ENCODE assay signal across 8 cellular contexts in the genomic region with DNA sequence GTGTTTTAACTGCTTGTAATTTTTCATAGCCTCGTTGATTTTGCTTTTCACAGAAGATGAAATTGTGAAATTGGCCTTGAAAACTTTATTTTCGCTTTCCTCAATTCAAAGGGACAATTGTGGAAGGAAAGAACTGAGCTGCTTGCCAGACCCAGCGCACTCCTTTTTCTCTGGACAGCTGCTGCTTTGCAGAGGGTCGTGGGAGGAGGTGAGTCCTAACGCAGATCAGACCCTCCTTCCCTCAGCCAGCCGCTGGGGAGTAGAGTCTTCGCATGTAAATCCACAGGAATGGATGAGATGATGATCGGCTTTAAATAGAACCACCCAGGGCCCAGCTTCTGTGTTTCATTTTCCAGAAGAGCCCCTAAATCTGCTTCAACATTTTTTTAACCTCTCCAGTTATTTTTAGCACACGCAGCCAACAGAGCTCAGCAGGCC. TPM values are rescaled to one million over a fixed set of nuclear protein-coding genes. Genes with fewer than 3 reads are reported as not detected.
DNase-seq lines count a peak whose midpoint lies in the region; ATAC-seq, FAIRE-seq and TF ChIP-seq lines count a peak whose summit lies in the region.

No MANE protein-coding gene starts in this region.

- DNase-seq in AG08395 (ENCODE audit: low spot score) (peak; percentile 22), NCI-H2227 (lab: John Stamatoyannopoulos, UW; ENCODE audit: unreplicated experiment) (peak; percentile 11), nephron progenitor cell (peak; percentile 27), HCEC 1CT (no peak)
- DNase-seq in activated naive CD4-positive, alpha-beta T cell treated with Interleukin-2 at 50 U/mL for 16 hours: no peak
- DNase-seq in activated naive CD4-positive, alpha-beta T cell treated with anti-CD3 and anti-CD28 coated beads, Interleukin-2, amount 50 U/mL, for 72 hours (ENCODE audit: low spot score in 2 of 2): no peak
- no peak for DNase-seq in activated CD4-positive, alpha-beta T cell treated with anti-CD3 and anti-CD28 coated beads, Interleukin-2, amount 50 U/mL, for 48 hours

- H3K4me1 Mint-ChIP-seq in nephron progenitor cell: peaks cover 34% of the 10 kb centered on the region

- TF ChIP-seq CTCF in nephron progenitor cell (IDR thresholded peaks at IDR 0.05): no peak

- no peaks in the 10 kb centered on the region for H3K36me3 Mint-ChIP-seq in nephron progenitor cell (ENCODE audit: low read depth)
- H3K36me3 Mint-ChIP-seq in activated naive CD4-positive, alpha-beta T cell treated with anti-CD3 and anti-CD28 coated beads, Interleukin-2, amount 50 U/mL, for 72 hours: no peaks in the 10 kb centered on the region

- H3K9me3 Mint-ChIP-seq in nephron progenitor cell: no peaks in the 10 kb centered on the region
- H3K9me3 Mint-ChIP-seq in activated naive CD4-positive, alpha-beta T cell treated with anti-CD3 and anti-CD28 coated beads, Interleukin-2, amount 50 U/mL, for 72 hours: no peaks in the 10 kb centered on the region

- no peak for ATAC-seq in activated naive CD4-positive, alpha-beta T cell treated with anti-CD3 and anti-CD28 coated beads, Interleukin-2, amount 50 U/mL, for 72 hours

- peaks cover 1% of the 10 kb centered on the region for H3K27me3 Mint-ChIP-seq in nephron progenitor cell (ENCODE audit: low read depth, poor library complexity)

- FAIRE-seq in endometrium (lab: Jason Lieb, UNC): peak; percentile 74

- H3K4me3 Mint-ChIP-seq in nephron progenitor cell: no peak overlapping the region

- H3K27ac Mint-ChIP-seq in nephron progenitor cell: peak overlapping the region; percentile 78
- H3K27ac Mint-ChIP-seq in activated naive CD4-positive, alpha-beta T cell treated with anti-CD3 and anti-CD28 coated beads, Interleukin-2, amount 50 U/mL, for 72 hours: peak overlapping the region in 1 of 2 donors; percentile 14

RNA-seq across cellular contexts. Expression of a gene that starts 42.7 kb away (rescaled TPM):
- total RNA-seq in activated naive CD4-positive, alpha-beta T cell treated with anti-CD3 and anti-CD28 coated beads, Interleukin-2, amount 50 U/mL, for 72 hours: 10 to 100 TPM; 29.6 to 82.2 TPM

Comparison
In these comparisons a context has a peak if more than half of its experiments do, and no peak if none do; other contexts are left out.
1. DNase-seq: peak in AG08395 (single experiment), NCI-H2227 (single experiment) and nephron progenitor cell (single experiment); none in activated naive CD4-positive, alpha-beta T cell treated with Interleukin-2 at 50 U/mL for 16 hours (single experiment), activated naive CD4-positive, alpha-beta T cell treated with anti-CD3 and anti-CD28 coated beads, Interleukin-2, amount 50 U/mL, for 72 hours (0 of 2), HCEC 1CT (single experiment) and activated CD4-positive, alpha-beta T cell treated with anti-CD3 and anti-CD28 coated beads, Interleukin-2, amount 50 U/mL, for 48 hours (0 of 2).